ENCODE assay signal across 13 cellular contexts in genomic region chr11:8812438-8812837, GRCh38.
DNase-seq lines count a peak whose midpoint lies in the region; ATAC-seq, FAIRE-seq and TF ChIP-seq lines count a peak whose summit lies in the region.
"Had no signal": no experiment of that assay in that cellular context is flagged by ENCODE, and none has a peak within 500 bp of the region (broad histone marks: within the 10 kb centered on the region; RNA-seq: fewer than 3 reads in every experiment).

No MANE protein-coding gene starts in this region.

- ATAC-seq in GM18909 (IDR thresholded peaks at IDR 0.05; ENCODE audit: poor library complexity, unreplicated experiment), result no peak

- peak overlapping the region in 1 of 2 donors; percentile 5 for H3K27ac ChIP-seq in right atrium auricular region

- H3K27me3 ChIP-seq in right atrium auricular region, result no peaks in the 10 kb centered on the region

- no peak for FAIRE-seq in frontal cortex (lab: Jason Lieb, UNC)
- FAIRE-seq: GM12891 had no signal

- no peaks in the 10 kb centered on the region for H3K36me3 ChIP-seq in right atrium auricular region

- H3K4me1 ChIP-seq in right atrium auricular region, result peaks cover 0 to 49% of the 10 kb centered on the region in 2 donors

- TF ChIP-seq CTCF in right atrium auricular region (IDR thresholded peaks at IDR 0.05) (no peak), retinal pigment epithelial cell (conservative IDR thresholded peaks at IDR 0.05; ENCODE audit: low read depth, low read length) (peak; percentile 5)

- H3K4me3 ChIP-seq in right atrium auricular region, result no peak overlapping the region
- H3K4me3 ChIP-seq in retinal pigment epithelial cell (ENCODE audit: low read length), result no peak overlapping the region

- in situ Hi-C loops in SK-MEL-5 (cut with HindIII; ENCODE audit: low pct_unique_long_range_greater_than_20kb, low sequenced_read_pairs), result no loop called here

- no peaks in the 10 kb centered on the region for H3K9me3 ChIP-seq in right atrium auricular region
- H3K9me3 ChIP-seq: Caco-2 had no signal

- DNase-seq in EL (peak; percentile 20), SK-MEL-5 (ENCODE audit: low read depth, low spot score) (peak; percentile 76), right atrium auricular region (ENCODE audit: low spot score) (peak; percentile 74), retinal pigment epithelial cell (ENCODE audit: low read depth) (peak; percentile 71), frontal cortex (ENCODE audit: low spot score in 2 of 2) (no peak), NCI-H2171 treated with DMSO at 0.1 percent for 48 hours (lab: John Stamatoyannopoulos, UW) (no peak)
- DNase-seq in activated CD8-positive, alpha-beta memory T cell treated with anti-CD3 and anti-CD28 coated beads, Interleukin-2, amount 50 U/mL, for 48 hours, result no peak
- DNase-seq: activated CD4-positive, alpha-beta T cell treated with anti-CD3 and anti-CD28 coated beads, Interleukin-2, amount 50 U/mL, for 4 hours; Caco-2; immature natural killer cell; NCI-H345 had no signal

Comparison
In these comparisons a context has a peak if more than half of its experiments do, and no peak if none do; other contexts are left out.
1. DNase-seq: peak in EL (single experiment), SK-MEL-5 (single experiment), right atrium auricular region (single experiment) and retinal pigment epithelial cell (single experiment); none in activated CD8-positive, alpha-beta memory T cell treated with anti-CD3 and anti-CD28 coated beads, Interleukin-2, amount 50 U/mL, for 48 hours (single experiment), frontal cortex (0 of 2) and NCI-H2171 treated with DMSO at 0.1 percent for 48 hours (single experiment).